1 cellular context compared by ENCODE assay signal in genomic region chr1:222712253-222713090, GRCh38.
TF ChIP-seq lines count a peak whose summit lies in the region.

A gene with protein sequence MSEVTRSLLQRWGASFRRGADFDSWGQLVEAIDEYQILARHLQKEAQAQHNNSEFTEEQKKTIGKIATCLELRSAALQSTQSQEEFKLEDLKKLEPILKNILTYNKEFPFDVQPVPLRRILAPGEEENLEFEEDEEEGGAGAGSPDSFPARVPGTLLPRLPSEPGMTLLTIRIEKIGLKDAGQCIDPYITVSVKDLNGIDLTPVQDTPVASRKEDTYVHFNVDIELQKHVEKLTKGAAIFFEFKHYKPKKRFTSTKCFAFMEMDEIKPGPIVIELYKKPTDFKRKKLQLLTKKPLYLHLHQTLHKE (minus strand): TSS chr1:222712491. CDS start chr1:222712317, 174 bp downstream.
BROX (plus strand) TSS chr1:222712564; CDS start chr1:222715700, 3,136 bp downstream.

TF ChIP-seq in HepG2, 621 proteins besides CTCF, POLR2A, EP300 and RAD21 (continued from another document and continues in another):
- TF ChIP-seq TFDP1 (CRISPR knock-in tag; IDR thresholded peaks at IDR 0.05; ENCODE audit: borderline replicate concordance) (peak; percentile 62; the same call in 1 of the 2 replicates), ZNF446 (CRISPR knock-in tag; IDR thresholded peaks at IDR 0.05) (no peak), TFDP2 (CRISPR knock-in tag; IDR thresholded peaks at IDR 0.05) (peak; percentile 68), GABPA (IDR thresholded peaks at IDR 0.05; ENCODE audit: low read depth, low read length) (no peak), GABPA (CRISPR knock-in tag; IDR thresholded peaks at IDR 0.05; ENCODE audit: low read depth) (peak; percentile 53; the same call in 1 of the 2 replicates), GZF1 (CRISPR knock-in tag; IDR thresholded peaks at IDR 0.05) (no peak), ZNF816 (CRISPR knock-in tag; IDR thresholded peaks at IDR 0.05; ENCODE audit: borderline replicate concordance) (peak; percentile 52; the same call in 1 of the 2 replicates), MED13 (CRISPR knock-in tag; IDR thresholded peaks at IDR 0.05) (peak; percentile 15; the same call in 1 of the 2 replicates), SMARCE1 (IDR thresholded peaks at IDR 0.05; ENCODE audit: borderline replicate concordance) (no peak), PREB (CRISPR knock-in tag; IDR thresholded peaks at IDR 0.05) (no peak), MEIS1 (CRISPR knock-in tag; IDR thresholded peaks at IDR 0.05; ENCODE audit: borderline replicate concordance) (no peak), RBFOX2 (IDR thresholded peaks at IDR 0.05; ENCODE audit: low read depth, low read length) (no peak; the same call in 1 of the 2 replicates), GATAD1 (CRISPR knock-in tag; IDR thresholded peaks at IDR 0.05) (no peak), MAZ (IDR thresholded peaks at IDR 0.05; ENCODE audit: borderline replicate concordance, low read depth, low read length) (peak; percentile 35; the same call in 1 of the 2 replicates), MAZ (CRISPR knock-in tag; IDR thresholded peaks at IDR 0.05; ENCODE audit: low read depth) (no peak), MTERF4 (CRISPR knock-in tag; IDR thresholded peaks at IDR 0.05) (0 out of 2 replicates have a peak, but pooled peaks have one; percentile 15), ZBTB43 (CRISPR knock-in tag; conservative IDR thresholded peaks at IDR 0.05) (0 out of 2 replicates have a peak, but pooled peaks have one; percentile 53), ZNF775 (CRISPR knock-in tag; IDR thresholded peaks at IDR 0.05; ENCODE audit: borderline replicate concordance) (no peak), ZKSCAN5 (CRISPR knock-in tag; IDR thresholded peaks at IDR 0.05) (no peak), ZNF776 (CRISPR knock-in tag; IDR thresholded peaks at IDR 0.05) (no peak; the same call in 1 of the 2 replicates), HES4 (CRISPR knock-in tag; IDR thresholded peaks at IDR 0.05; ENCODE audit: borderline replicate concordance) (no peak), ZFP82 (CRISPR knock-in tag; IDR thresholded peaks at IDR 0.05; ENCODE audit: borderline replicate concordance) (peak; percentile 47; the same call in 1 of the 2 replicates), MTF1 (CRISPR knock-in tag; IDR thresholded peaks at IDR 0.05) (no peak), ZNF580 (CRISPR knock-in tag; IDR thresholded peaks at IDR 0.05; ENCODE audit: borderline replicate concordance, low read depth) (no peak), ZNF674 (CRISPR knock-in tag; IDR thresholded peaks at IDR 0.05; ENCODE audit: low read depth) (no peak), PHF20 (CRISPR knock-in tag; IDR thresholded peaks at IDR 0.05) (peak; percentile 64), TFAP4 (IDR thresholded peaks at IDR 0.05; ENCODE audit: borderline replicate concordance, low read depth) (no peak), ZNF331 (CRISPR knock-in tag; IDR thresholded peaks at IDR 0.05) (peak; percentile 63)
- TF ChIP-seq, protein P1, sequence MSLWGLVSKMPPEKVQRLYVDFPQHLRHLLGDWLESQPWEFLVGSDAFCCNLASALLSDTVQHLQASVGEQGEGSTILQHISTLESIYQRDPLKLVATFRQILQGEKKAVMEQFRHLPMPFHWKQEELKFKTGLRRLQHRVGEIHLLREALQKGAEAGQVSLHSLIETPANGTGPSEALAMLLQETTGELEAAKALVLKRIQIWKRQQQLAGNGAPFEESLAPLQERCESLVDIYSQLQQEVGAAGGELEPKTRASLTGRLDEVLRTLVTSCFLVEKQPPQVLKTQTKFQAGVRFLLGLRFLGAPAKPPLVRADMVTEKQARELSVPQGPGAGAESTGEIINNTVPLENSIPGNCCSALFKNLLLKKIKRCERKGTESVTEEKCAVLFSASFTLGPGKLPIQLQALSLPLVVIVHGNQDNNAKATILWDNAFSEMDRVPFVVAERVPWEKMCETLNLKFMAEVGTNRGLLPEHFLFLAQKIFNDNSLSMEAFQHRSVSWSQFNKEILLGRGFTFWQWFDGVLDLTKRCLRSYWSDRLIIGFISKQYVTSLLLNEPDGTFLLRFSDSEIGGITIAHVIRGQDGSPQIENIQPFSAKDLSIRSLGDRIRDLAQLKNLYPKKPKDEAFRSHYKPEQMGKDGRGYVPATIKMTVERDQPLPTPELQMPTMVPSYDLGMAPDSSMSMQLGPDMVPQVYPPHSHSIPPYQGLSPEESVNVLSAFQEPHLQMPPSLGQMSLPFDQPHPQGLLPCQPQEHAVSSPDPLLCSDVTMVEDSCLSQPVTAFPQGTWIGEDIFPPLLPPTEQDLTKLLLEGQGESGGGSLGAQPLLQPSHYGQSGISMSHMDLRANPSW (CRISPR knock-in tag; IDR thresholded peaks at IDR 0.05; ENCODE audit: borderline replicate concordance): no peak
- TF ChIP-seq, protein P2, sequence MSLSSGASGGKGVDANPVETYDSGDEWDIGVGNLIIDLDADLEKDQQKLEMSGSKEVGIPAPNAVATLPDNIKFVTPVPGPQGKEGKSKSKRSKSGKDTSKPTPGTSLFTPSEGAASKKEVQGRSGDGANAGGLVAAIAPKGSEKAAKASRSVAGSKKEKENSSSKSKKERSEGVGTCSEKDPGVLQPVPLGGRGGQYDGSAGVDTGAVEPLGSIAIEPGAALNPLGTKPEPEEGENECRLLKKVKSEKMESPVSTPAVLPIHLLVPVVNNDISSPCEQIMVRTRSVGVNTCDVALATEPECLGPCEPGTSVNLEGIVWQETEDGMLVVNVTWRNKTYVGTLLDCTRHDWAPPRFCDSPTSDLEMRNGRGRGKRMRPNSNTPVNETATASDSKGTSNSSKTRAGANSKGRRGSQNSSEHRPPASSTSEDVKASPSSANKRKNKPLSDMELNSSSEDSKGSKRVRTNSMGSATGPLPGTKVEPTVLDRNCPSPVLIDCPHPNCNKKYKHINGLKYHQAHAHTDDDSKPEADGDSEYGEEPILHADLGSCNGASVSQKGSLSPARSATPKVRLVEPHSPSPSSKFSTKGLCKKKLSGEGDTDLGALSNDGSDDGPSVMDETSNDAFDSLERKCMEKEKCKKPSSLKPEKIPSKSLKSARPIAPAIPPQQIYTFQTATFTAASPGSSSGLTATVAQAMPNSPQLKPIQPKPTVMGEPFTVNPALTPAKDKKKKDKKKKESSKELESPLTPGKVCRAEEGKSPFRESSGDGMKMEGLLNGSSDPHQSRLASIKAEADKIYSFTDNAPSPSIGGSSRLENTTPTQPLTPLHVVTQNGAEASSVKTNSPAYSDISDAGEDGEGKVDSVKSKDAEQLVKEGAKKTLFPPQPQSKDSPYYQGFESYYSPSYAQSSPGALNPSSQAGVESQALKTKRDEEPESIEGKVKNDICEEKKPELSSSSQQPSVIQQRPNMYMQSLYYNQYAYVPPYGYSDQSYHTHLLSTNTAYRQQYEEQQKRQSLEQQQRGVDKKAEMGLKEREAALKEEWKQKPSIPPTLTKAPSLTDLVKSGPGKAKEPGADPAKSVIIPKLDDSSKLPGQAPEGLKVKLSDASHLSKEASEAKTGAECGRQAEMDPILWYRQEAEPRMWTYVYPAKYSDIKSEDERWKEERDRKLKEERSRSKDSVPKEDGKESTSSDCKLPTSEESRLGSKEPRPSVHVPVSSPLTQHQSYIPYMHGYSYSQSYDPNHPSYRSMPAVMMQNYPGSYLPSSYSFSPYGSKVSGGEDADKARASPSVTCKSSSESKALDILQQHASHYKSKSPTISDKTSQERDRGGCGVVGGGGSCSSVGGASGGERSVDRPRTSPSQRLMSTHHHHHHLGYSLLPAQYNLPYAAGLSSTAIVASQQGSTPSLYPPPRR (CRISPR knock-in tag; IDR thresholded peaks at IDR 0.05; ENCODE audit: borderline replicate concordance): no peak
- TF ChIP-seq, protein P3, sequence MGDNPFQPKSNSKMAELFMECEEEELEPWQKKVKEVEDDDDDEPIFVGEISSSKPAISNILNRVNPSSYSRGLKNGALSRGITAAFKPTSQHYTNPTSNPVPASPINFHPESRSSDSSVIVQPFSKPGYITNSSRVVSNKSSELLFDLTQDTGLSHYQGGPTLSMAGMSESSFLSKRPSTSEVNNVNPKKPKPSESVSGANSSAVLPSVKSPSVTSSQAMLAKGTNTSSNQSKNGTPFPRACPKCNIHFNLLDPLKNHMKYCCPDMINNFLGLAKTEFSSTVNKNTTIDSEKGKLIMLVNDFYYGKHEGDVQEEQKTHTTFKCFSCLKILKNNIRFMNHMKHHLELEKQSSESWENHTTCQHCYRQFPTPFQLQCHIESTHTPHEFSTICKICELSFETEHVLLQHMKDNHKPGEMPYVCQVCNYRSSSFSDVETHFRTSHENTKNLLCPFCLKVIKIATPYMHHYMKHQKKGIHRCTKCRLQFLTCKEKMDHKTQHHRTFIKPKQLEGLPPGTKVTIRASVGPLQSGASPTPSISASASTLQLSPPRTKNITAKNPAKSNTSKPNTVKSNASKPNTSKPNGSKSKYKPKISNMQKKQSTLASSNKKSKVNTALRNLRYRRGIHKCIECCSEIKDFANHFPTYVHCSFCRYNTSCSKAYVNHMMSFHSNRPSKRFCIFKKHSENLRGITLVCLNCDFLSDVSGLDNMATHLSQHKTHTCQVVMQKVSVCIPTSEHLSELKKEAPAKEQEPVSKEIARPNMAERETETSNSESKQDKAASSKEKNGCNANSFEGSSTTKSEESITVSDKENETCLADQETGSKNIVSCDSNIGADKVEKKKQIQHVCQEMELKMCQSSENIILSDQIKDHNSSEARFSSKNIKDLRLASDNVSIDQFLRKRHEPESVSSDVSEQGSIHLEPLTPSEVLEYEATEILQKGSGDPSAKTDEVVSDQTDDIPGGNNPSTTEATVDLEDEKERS (CRISPR knock-in tag; IDR thresholded peaks at IDR 0.05): no peak
